In genomic region chr12:83143937-83144336, GRCh38 we compare ENCODE assay signal across 29 cellular contexts.
DNase-seq lines count a peak whose midpoint lies in the region; ATAC-seq, FAIRE-seq and TF ChIP-seq lines count a peak whose summit lies in the region.
"Had no signal": no experiment of that assay in that cellular context is flagged by ENCODE, and none has a peak within 500 bp of the region (broad histone marks: within the 10 kb centered on the region; RNA-seq: fewer than 3 reads in every experiment).

No MANE protein-coding gene starts in this region.

- in situ Hi-C loops in GM13977 (cut with MboI; ENCODE audit: low pct_unique_long_range_greater_than_20kb, low sequenced_read_pairs, unreplicated experiment): no loop called here

- TF ChIP-seq CTCF in pancreas (IDR thresholded peaks at IDR 0.05) (no peak), GM13977 (IDR thresholded peaks at IDR 0.05; ENCODE audit: extremely low read depth, insufficient read depth, missing control alignments) (no peak)

- H3K4me3 ChIP-seq in pancreas: no peak overlapping the region
- H3K4me3 ChIP-seq: A549; BLaER1 treated with 17β-estradiol and CSF1 and Interleukin-3, amounts not matched to agents 10 nM and 100 nM; GM12878; PC-9; SJSA1 had no signal

- H3K9me3 Mint-ChIP-seq in immature natural killer cell: peaks cover 5 to 25% (median 15%) of the 10 kb centered on the region in 6 donors

- peaks cover 0 to 4% (median 0%) of the 10 kb centered on the region in 3 donors for H3K36me3 Mint-ChIP-seq in immature natural killer cell
- H3K36me3 Mint-ChIP-seq: CD4-positive, alpha-beta memory T cell had no signal

- ATAC-seq in pancreas: peak in 3 of 4 donors; percentile 48 to 63 (median 51)
- ATAC-seq: A549, GM12878, HepG2, Right ventricle myocardium inferior had no signal

- H3K27ac Mint-ChIP-seq in immature natural killer cell: no peak overlapping the region
- H3K27ac Mint-ChIP-seq: CD4-positive, alpha-beta memory T cell had no signal

- H3K4me1 Mint-ChIP-seq in immature natural killer cell: no peaks in the 10 kb centered on the region
- H3K4me1 Mint-ChIP-seq: CD4-positive, alpha-beta memory T cell had no signal

- peak; percentile 97 for DNase-seq in NCI-H1105 treated with DMSO at 0.1 percent for 48 hours (lab: John Stamatoyannopoulos, UW)
- peak; percentile 32 for DNase-seq in NCI-H446 treated with DMSO at 0.1 percent for 48 hours (lab: John Stamatoyannopoulos, UW)
- peak; percentile 61 for DNase-seq in NCI-H774 (lab: John Stamatoyannopoulos, UW)
- DNase-seq in pancreas: no peak
- no peak for DNase-seq in GM19239 (ENCODE audit: insufficient read length, low spot score)
- DNase-seq in GM13977 (ENCODE audit: low spot score): no peak
- no peak for DNase-seq in immature natural killer cell
- DNase-seq: AML-193; CD4-positive, alpha-beta memory T cell; COR-L47; DMS79; EL; GDM1; Karpas-422; NCI-H1092 treated with DMSO at 0.1 percent for 48 hours; NCI-H1694; NCI-H2029 treated with DMSO at 0.1 percent for 48 hours; NCI-H2171 treated with DMSO at 0.1 percent for 48 hours; NCI-H345; NCI-H524; NK-92 treated with Interleukin-12 subunit alpha and Interleukin-12 subunit beta, amount 100 ng/mL, for 24 hours; PC-9; T-helper 2 cell had no signal

- H3K4me1 ChIP-seq in pancreas: peaks cover 0 to 11% (median 7%) of the 10 kb centered on the region in 3 donors
- H3K4me1 ChIP-seq: A549; BLaER1 treated with 17β-estradiol and CSF1 and Interleukin-3, amounts not matched to agents 10 nM and 100 nM; SJSA1 had no signal

- H3K4me3 Mint-ChIP-seq in immature natural killer cell: no peak overlapping the region
- H3K4me3 Mint-ChIP-seq: CD4-positive, alpha-beta memory T cell had no signal

- intact Hi-C loops in pancreas (cut with DNase I): no loop called here

- H3K9me3 ChIP-seq in pancreas: no peaks in the 10 kb centered on the region
- H3K9me3 ChIP-seq: A549 had no signal

- no peaks in the 10 kb centered on the region for H3K27me3 Mint-ChIP-seq in immature natural killer cell (ENCODE audit: low read depth in 3 of 3)
- H3K27me3 Mint-ChIP-seq: CD4-positive, alpha-beta memory T cell had no signal

- no peak for FAIRE-seq in pancreas (lab: Jason Lieb, UNC)
- no peak for FAIRE-seq in GM19239 (lab: Jason Lieb, UNC)
- FAIRE-seq: GM12878, HepG2 had no signal

- peak overlapping the region in 1 of 4 donors; percentile 19 for H3K27ac ChIP-seq in pancreas
- H3K27ac ChIP-seq: A549; BLaER1 treated with 17β-estradiol and CSF1 and Interleukin-3, amounts not matched to agents 10 nM and 100 nM; PC-9; SJSA1 had no signal

- 11 to 16% methylated on average over 1 of the region's 1 CpG for WGBS in pancreas, 2 donors

- H3K27me3 ChIP-seq in pancreas: no peaks in the 10 kb centered on the region
- H3K27me3 ChIP-seq: BLaER1 treated with 17β-estradiol and CSF1 and Interleukin-3, amounts not matched to agents 10 nM and 100 nM; SJSA1 had no signal

- H3K36me3 ChIP-seq in pancreas: no peaks in the 10 kb centered on the region
- H3K36me3 ChIP-seq: BLaER1 treated with 17β-estradiol and CSF1 and Interleukin-3, amounts not matched to agents 10 nM and 100 nM; SJSA1 had no signal

Comparison
In these comparisons a context has a peak if more than half of its experiments do, and no peak if none do; other contexts are left out.
1. DNase-seq: peak in NCI-H1105 treated with DMSO at 0.1 percent for 48 hours (single experiment), NCI-H446 treated with DMSO at 0.1 percent for 48 hours (single experiment) and NCI-H774 (single experiment); none in pancreas (0 of 6), GM19239 (single experiment), GM13977 (single experiment) and immature natural killer cell (0 of 3).